ENCODE assay signal across 1 cellular context in genomic region chr12:120738252-120739030, GRCh38.
TF ChIP-seq lines count a peak whose summit lies in the region.

No MANE protein-coding gene starts in this region.

TF ChIP-seq in HepG2, 621 proteins besides CTCF, POLR2A, EP300 and RAD21:
- TF ChIP-seq LBX2 (CRISPR knock-in tag; IDR thresholded peaks at IDR 0.05; ENCODE audit: borderline replicate concordance), result no peak
- TF ChIP-seq PCBP1 (IDR thresholded peaks at IDR 0.05; ENCODE audit: borderline replicate concordance, low read depth, low read length), result 0 out of 2 replicates have a peak, but pooled peaks have one; percentile 32
- no peak for TF ChIP-seq SRSF4 (IDR thresholded peaks at IDR 0.05; ENCODE audit: low read depth, low read length, poor library complexity, severe bottlenecking)
- TF ChIP-seq TFAP4 (IDR thresholded peaks at IDR 0.05; ENCODE audit: borderline replicate concordance, low read depth), result no peak
- no peak for TF ChIP-seq ZNF101 (CRISPR knock-in tag; IDR thresholded peaks at IDR 0.05; ENCODE audit: borderline replicate concordance, low read depth)
- no peak for TF ChIP-seq ZNF747 (CRISPR knock-in tag; IDR thresholded peaks at IDR 0.05; ENCODE audit: borderline replicate concordance)
- no peak for TF ChIP-seq ZGPAT (CRISPR knock-in tag; IDR thresholded peaks at IDR 0.05)
- no peak for TF ChIP-seq POLR2G (IDR thresholded peaks at IDR 0.05; ENCODE audit: low read depth, low read length)
- TF ChIP-seq DMAP1 (CRISPR knock-in tag; IDR thresholded peaks at IDR 0.05), result no peak
- TF ChIP-seq AGO2 (optimal IDR thresholded peaks at IDR 0.05; ENCODE audit: low read depth, low read length), result peak; percentile 54
- no peak for TF ChIP-seq TEAD3 (CRISPR knock-in tag; optimal IDR thresholded peaks at IDR 0.05; ENCODE audit: borderline replicate concordance)
